Comparison of ENCODE assay signal across 23 cellular contexts in the genomic region with DNA sequence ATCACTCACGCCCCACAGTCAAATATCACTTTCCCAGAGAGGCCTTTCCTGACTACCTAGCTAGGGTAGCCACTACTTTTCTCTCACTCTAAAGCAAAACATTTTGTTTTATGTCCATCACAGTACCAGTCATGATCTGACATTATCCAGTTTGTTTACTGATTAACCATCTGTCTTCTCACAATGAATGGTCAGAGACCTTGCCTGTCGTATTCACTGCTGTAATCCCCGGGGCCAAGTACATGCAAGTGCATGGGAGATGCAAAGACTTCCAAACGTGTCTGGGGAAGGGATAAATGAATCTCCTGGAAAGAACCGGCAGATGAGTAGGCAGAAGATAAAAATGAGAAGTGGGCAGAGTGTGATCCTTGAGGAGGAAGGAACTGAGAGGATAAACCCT. TPM values are rescaled to one million over a fixed set of nuclear protein-coding genes. Genes with fewer than 3 reads are reported as not detected.
DNase-seq lines count a peak whose midpoint lies in the region; ATAC-seq, FAIRE-seq and TF ChIP-seq lines count a peak whose summit lies in the region.
"Had no signal": no experiment of that assay in that cellular context is flagged by ENCODE, and none has a peak within 500 bp of the region (broad histone marks: within the 10 kb centered on the region; RNA-seq: fewer than 3 reads in every experiment).

No MANE protein-coding gene starts in this region.

- CTCF ChIA-PET in activated CD8-positive, alpha-beta T cell treated with anti-CD3 and anti-CD28 coated beads for 36 hours (lab: Charles Lee), result interaction anchor here (6.4 kb wide), 1 partner anchor 10 kb away, joined by 26 read pairs; no protein-coding TSS in a partner anchor

- peaks cover 3% of the 10 kb centered on the region for H3K36me3 Mint-ChIP-seq in astrocyte (ENCODE audit: low read depth, unreplicated experiment)
- peaks cover 61% of the 10 kb centered on the region for H3K36me3 Mint-ChIP-seq in nephron progenitor cell (ENCODE audit: low read depth)
- peaks cover 62% of the 10 kb centered on the region for H3K36me3 Mint-ChIP-seq in activated CD8-positive, alpha-beta T cell treated with anti-CD3 and anti-CD28 coated beads for 36 hours (ENCODE audit: low read depth)

- H3K27ac Mint-ChIP-seq in astrocyte (ENCODE audit: unreplicated experiment) (peak overlapping the region; percentile 64), nephron progenitor cell (peak overlapping the region; percentile 6)
- no peak overlapping the region for H3K27ac Mint-ChIP-seq in activated CD8-positive, alpha-beta T cell treated with anti-CD3 and anti-CD28 coated beads for 36 hours
- H3K27ac Mint-ChIP-seq: type B pancreatic cell had no signal

- no peak overlapping the region for H3K9ac ChIP-seq in astrocyte (ENCODE audit: low read length)
- H3K9ac ChIP-seq: GM23248 had no signal

- peak overlapping the region; percentile 64 for H3K27ac ChIP-seq in astrocyte (ENCODE audit: low read depth, low read length)
- no peak overlapping the region for H3K27ac ChIP-seq in gastroesophageal sphincter
- H3K27ac ChIP-seq: body of pancreas, GM23248, right lobe of liver had no signal

- DNase-seq in NCI-H69 (lab: John Stamatoyannopoulos, UW) (peak; percentile 23), astrocyte (ENCODE audit: low read depth) (no peak), nephron progenitor cell (no peak), urothelium cell line (ENCODE audit: low spot score) (no peak), NOMO-1 treated with dmso at 0.1 percent for 144 hours (lab: John Stamatoyannopoulos, UW; ENCODE audit: unreplicated experiment) (no peak)
- DNase-seq in activated CD8-positive, alpha-beta T cell treated with anti-CD3 and anti-CD28 coated beads for 36 hours, result no peak
- DNase-seq: activated CD4-positive, alpha-beta T cell treated with anti-CD3 and anti-CD28 coated beads for 48 hours; activated T-cell treated with anti-CD3 and anti-CD28 coated beads, Interleukin-2, amount 50 U/mL, for 1 hour; body of pancreas; cerebellar nuclear complex; COR-L47; GM23248; immature natural killer cell; NCI-H1092; NCI-H1694; NCI-H446 treated with DMSO at 0.1 percent for 48 hours; right lobe of liver; stimulated activated CD4-positive, alpha-beta T cell treated with anti-CD3 and anti-CD28 coated beads, Interleukin-4, amount 100 ng/mL, for 1 hour; SW 1271 had no signal

- no peaks in the 10 kb centered on the region for H3K27me3 Mint-ChIP-seq in astrocyte (ENCODE audit: low read depth, unreplicated experiment)
- H3K27me3 Mint-ChIP-seq in nephron progenitor cell (ENCODE audit: low read depth, poor library complexity), result no peaks in the 10 kb centered on the region
- H3K27me3 Mint-ChIP-seq in activated CD8-positive, alpha-beta T cell treated with anti-CD3 and anti-CD28 coated beads for 36 hours, result no peaks in the 10 kb centered on the region
- H3K27me3 Mint-ChIP-seq: type B pancreatic cell had no signal

- FAIRE-seq in astrocyte (lab: Jason Lieb, UNC) (no peak), urothelium cell line (lab: Jason Lieb, UNC) (peak; percentile 55)
- FAIRE-seq: G401.6, K562 had no signal

- H3K4me1 ChIP-seq in astrocyte (ENCODE audit: insufficient read depth, low read length) (peaks cover 45% of the 10 kb centered on the region), gastroesophageal sphincter (peaks cover 0 to 3% (median 0%) of the 10 kb centered on the region in 3 donors)
- H3K4me1 ChIP-seq: body of pancreas, right lobe of liver had no signal

- TF ChIP-seq POLR2A in gastroesophageal sphincter (IDR thresholded peaks at IDR 0.05), result no peak

- H3K27me3 ChIP-seq in astrocyte (ENCODE audit: insufficient read depth, low read length) (no peaks in the 10 kb centered on the region), gastroesophageal sphincter (no peaks in the 10 kb centered on the region)
- H3K27me3 ChIP-seq: body of pancreas, right lobe of liver had no signal

- no peak overlapping the region for H2AFZ ChIP-seq in astrocyte (ENCODE audit: low read depth, low read length)
- H2AFZ ChIP-seq: GM23248 had no signal

- H3K9me3 ChIP-seq in astrocyte (ENCODE audit: insufficient read depth, low read depth, low read length), result no peaks in the 10 kb centered on the region
- H3K9me3 ChIP-seq in gastroesophageal sphincter, result no peaks in the 10 kb centered on the region
- H3K9me3 ChIP-seq: body of pancreas, right lobe of liver had no signal

- POLR2A ChIA-PET in activated CD8-positive, alpha-beta T cell treated with anti-CD3 and anti-CD28 coated beads for 36 hours (lab: Charles Lee), result no interaction called here

- TF ChIP-seq EP300 in gastroesophageal sphincter (IDR thresholded peaks at IDR 0.05), result no peak

- peaks cover 61% of the 10 kb centered on the region for H3K4me1 Mint-ChIP-seq in astrocyte (ENCODE audit: low read depth, unreplicated experiment)
- H3K4me1 Mint-ChIP-seq in nephron progenitor cell, result peaks cover 15% of the 10 kb centered on the region
- H3K4me1 Mint-ChIP-seq in activated CD8-positive, alpha-beta T cell treated with anti-CD3 and anti-CD28 coated beads for 36 hours (ENCODE audit: low read depth), result peaks cover 10% of the 10 kb centered on the region
- H3K4me1 Mint-ChIP-seq: immature natural killer cell had no signal

- no peaks in the 10 kb centered on the region for H4K20me1 ChIP-seq in astrocyte (ENCODE audit: insufficient read depth, low read length)

- 46 to 90% methylated on average over 1 to 5 of the region's 5 CpGs for WGBS in gastroesophageal sphincter (ENCODE audit: low coverage in 1 of 2), 2 donors

- H3K36me3 ChIP-seq in astrocyte (ENCODE audit: insufficient read depth, low read length) (peaks cover 12% of the 10 kb centered on the region), gastroesophageal sphincter (peaks cover 0 to 80% of the 10 kb centered on the region in 2 donors)

- H3K4me3 Mint-ChIP-seq in astrocyte (ENCODE audit: unreplicated experiment), result no peak overlapping the region
- no peak overlapping the region for H3K4me3 Mint-ChIP-seq in nephron progenitor cell
- no peak overlapping the region for H3K4me3 Mint-ChIP-seq in activated CD8-positive, alpha-beta T cell treated with anti-CD3 and anti-CD28 coated beads for 36 hours
- H3K4me3 Mint-ChIP-seq: immature natural killer cell, type B pancreatic cell had no signal

- peaks cover 16% of the 10 kb centered on the region for H3K79me2 ChIP-seq in astrocyte (ENCODE audit: insufficient read depth, low read length)

- H3K9me3 Mint-ChIP-seq in astrocyte (ENCODE audit: unreplicated experiment) (peaks cover 1% of the 10 kb centered on the region), nephron progenitor cell (no peaks in the 10 kb centered on the region)
- H3K9me3 Mint-ChIP-seq in activated CD8-positive, alpha-beta T cell treated with anti-CD3 and anti-CD28 coated beads for 36 hours, result no peaks in the 10 kb centered on the region
- H3K9me3 Mint-ChIP-seq: immature natural killer cell, type B pancreatic cell had no signal

- intact Hi-C loops in activated CD8-positive, alpha-beta T cell treated with anti-CD3 and anti-CD28 coated beads for 36 hours (cut with micrococcal nuclease), result no loop called here

- no peak for ATAC-seq in gastroesophageal sphincter
- no peak for ATAC-seq in activated CD8-positive, alpha-beta T cell treated with anti-CD3 and anti-CD28 coated beads for 36 hours
- ATAC-seq: body of pancreas, K562, right lobe of liver had no signal

- peak overlapping the region; percentile 1 for H3K4me2 ChIP-seq in astrocyte (ENCODE audit: low read length)

- no peak overlapping the region for H3K4me3 ChIP-seq in astrocyte (ENCODE audit: insufficient read depth, low read depth, low read length)
- H3K4me3 ChIP-seq in gastroesophageal sphincter, result no peak overlapping the region
- H3K4me3 ChIP-seq: body of pancreas, GM23248, K562, right lobe of liver had no signal

- TF ChIP-seq CTCF in astrocyte (IDR thresholded peaks at IDR 0.05; ENCODE audit: insufficient read depth, low read depth, low read length) (no peak), nephron progenitor cell (IDR thresholded peaks at IDR 0.05) (no peak), gastroesophageal sphincter (IDR thresholded peaks at IDR 0.05) (no peak)
- no peak for TF ChIP-seq CTCF in activated CD8-positive, alpha-beta T cell treated with anti-CD3 and anti-CD28 coated beads for 36 hours (IDR thresholded peaks at IDR 0.05)

RNA-seq across cellular contexts. Expression of gene THUMPD2, which starts 39.7 kb away (rescaled TPM):
- total RNA-seq in astrocyte (9.4 and 11.5 TPM in 2 replicates), gastroesophageal sphincter (10 to 100 TPM in 2 of 4 donors, 1 to 10 TPM in 2; 9.3 to 60.1 (median 13.6) TPM)
- total RNA-seq in activated CD8-positive, alpha-beta T cell treated with anti-CD3 and anti-CD28 coated beads for 36 hours, result 10 to 100 TPM; 16.9 to 18.1 TPM
